In the genomic region with DNA sequence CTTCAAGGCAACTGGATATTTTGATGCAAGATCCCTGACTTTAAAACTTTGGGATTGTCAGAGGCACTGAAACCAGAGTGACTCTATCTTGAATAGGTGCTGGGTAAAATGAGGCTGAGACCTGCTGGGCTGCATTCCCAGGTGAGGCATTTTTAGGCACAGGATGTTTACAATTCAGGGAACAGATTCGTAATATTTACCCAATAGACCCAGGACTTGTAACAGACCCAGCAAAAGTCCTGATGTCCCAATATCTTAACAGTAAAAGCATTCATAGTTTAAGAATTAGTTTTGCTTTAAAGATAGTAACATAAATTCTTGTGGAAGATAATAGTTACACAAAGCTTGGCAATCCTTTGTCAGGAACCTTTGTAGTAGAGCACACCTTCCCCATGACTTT, we compare ENCODE assay signal across 26 cellular contexts.
"Had no signal": no experiment of that assay in that cellular context is flagged by ENCODE, and none has a peak within 500 bp of the region (broad histone marks: within the 10 kb centered on the region; RNA-seq: fewer than 3 reads in every experiment).

No MANE protein-coding gene starts in this region.

- H3K36me3 Mint-ChIP-seq: activated naive CD8-positive, alpha-beta T cell; T-cell had no signal

- ATAC-seq: activated CD4-positive, alpha-beta T cell treated with anti-CD3 and anti-CD28 coated beads for 36 hours; activated T-helper 17 cell treated with anti-CD3 and anti-CD28 coated beads, Interleukin-2, amount 50 U/mL, for 72 hours; T-cell had no signal

- H3K4me1 Mint-ChIP-seq: activated CD4-positive, alpha-beta T cell treated with anti-CD3 and anti-CD28 coated beads for 36 hours; T-cell had no signal

- H3K4me3 ChIP-seq: Peyer's patch had no signal

- H3K9me3 ChIP-seq: Peyer's patch had no signal

- H3K27ac ChIP-seq: brain microvascular endothelial cell, Peyer's patch, VCaP had no signal

- H3K9me3 Mint-ChIP-seq: activated naive CD4-positive, alpha-beta T cell treated with anti-CD3 and anti-CD28 coated beads for 36 hours; activated T-helper 17 cell treated with anti-CD3 and anti-CD28 coated beads, Interleukin-2, amount 50 U/mL, for 72 hours had no signal

- H3K4me1 ChIP-seq: Peyer's patch had no signal

- H3K27me3 ChIP-seq: brain microvascular endothelial cell, Peyer's patch had no signal

- FAIRE-seq: astrocyte had no signal

- H3K27ac Mint-ChIP-seq: activated CD4-positive, alpha-beta memory T cell treated with anti-CD3 and anti-CD28 coated beads, Interleukin-2, amount 10 ng/mL, durations not matched to agents 7 days and 5 days; activated CD4-positive, alpha-beta T cell treated with anti-CD3 and anti-CD28 coated beads for 36 hours; activated naive CD4-positive, alpha-beta T cell treated with anti-CD3 and anti-CD28 coated beads for 36 hours; activated naive CD8-positive, alpha-beta T cell; activated T-helper 17 cell treated with anti-CD3 and anti-CD28 coated beads, Interleukin-2, amount 50 U/mL, for 72 hours; T-cell had no signal

- H3K36me3 ChIP-seq: brain microvascular endothelial cell, Peyer's patch had no signal

- DNase-seq: activated CD4-positive, alpha-beta memory T cell treated with anti-CD3 and anti-CD28 coated beads, Interleukin-2, amount 10 ng/mL, durations not matched to agents 7 days and 5 days; activated CD4-positive, alpha-beta T cell treated with anti-CD3 and anti-CD28 coated beads for 36 hours; activated CD4-positive, alpha-beta T cell treated with anti-CD3 and anti-CD28 coated beads, Interleukin-2, amount 50 U/mL, for 1 hour; activated gamma-delta T cell; activated naive CD4-positive, alpha-beta T cell treated with anti-CD3 and anti-CD28 coated beads for 36 hours; activated T-cell treated with anti-CD3 and anti-CD28 coated beads for 4 hours; activated T-cell treated with anti-CD3 and anti-CD28 coated beads, Interleukin-2, amount 50 U/mL, for 48 hours; amygdala; brain microvascular endothelial cell; Karpas-422; MM.1S; NCI-H1105; NCI-H1436 treated with DMSO at 0.1 percent for 48 hours; NCI-H187; NCI-H2081; NCI-H510A treated with DMSO at 0.1 percent for 48 hours; NK-92 treated with Interleukin-12 subunit alpha and Interleukin-12 subunit beta, amount 100 ng/mL, for 24 hours; OCI-M1; Peyer's patch; SIG-M5; T-cell; T-helper 2 cell had no signal

- H3K4me3 Mint-ChIP-seq: activated CD4-positive, alpha-beta memory T cell treated with anti-CD3 and anti-CD28 coated beads, Interleukin-2, amount 10 ng/mL, durations not matched to agents 7 days and 5 days; activated CD4-positive, alpha-beta T cell treated with anti-CD3 and anti-CD28 coated beads for 36 hours; activated naive CD4-positive, alpha-beta T cell treated with anti-CD3 and anti-CD28 coated beads for 36 hours; activated naive CD8-positive, alpha-beta T cell; activated T-helper 17 cell treated with anti-CD3 and anti-CD28 coated beads, Interleukin-2, amount 50 U/mL, for 72 hours; T-cell had no signal
